9 cellular contexts compared by ENCODE assay signal in the genomic region with DNA sequence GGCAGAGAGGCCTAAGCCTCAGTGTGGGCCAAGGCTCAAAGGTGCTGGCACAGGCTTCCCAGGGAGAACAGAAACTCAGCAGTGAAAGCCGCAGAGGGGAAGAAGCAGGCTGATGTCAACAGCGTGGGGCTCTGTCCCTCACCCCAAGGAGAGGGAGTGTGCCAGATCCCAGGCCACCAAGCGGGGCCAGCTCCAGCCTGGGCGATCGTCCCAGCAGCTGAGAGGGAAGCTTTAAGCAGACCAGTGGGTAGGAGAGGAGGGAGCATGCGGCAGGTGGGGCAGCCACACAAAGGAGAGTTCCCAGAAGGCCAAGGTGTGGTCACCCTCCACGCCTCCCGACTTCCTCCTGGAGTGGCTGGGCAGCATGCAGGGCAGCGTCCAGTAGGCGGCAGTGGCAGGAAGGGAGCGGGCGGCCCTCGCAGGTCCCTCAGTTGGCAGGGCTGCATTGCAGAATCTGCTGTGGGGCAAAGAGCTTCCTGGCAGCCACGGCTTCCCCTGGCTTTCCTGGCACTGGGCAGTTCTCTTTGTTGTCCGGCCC. TPM values are rescaled to one million over a fixed set of nuclear protein-coding genes. Genes with fewer than 3 reads are reported as not detected.
A peak's percentile ranks its signal among the peaks of the same experiment; 100 is the strongest.
DNase-seq lines count a peak whose midpoint lies in the region; TF ChIP-seq lines count a peak whose summit lies in the region.
"Had no signal": no experiment of that assay in that cellular context is flagged by ENCODE, and none has a peak within 500 bp of the region (broad histone marks: within the 10 kb centered on the region; RNA-seq: fewer than 3 reads in every experiment).

No MANE protein-coding gene starts in this region.

- H3K27ac Mint-ChIP-seq in IgD-negative memory B cell = peak overlapping the region; percentile 98 to 99 (median 98)
- peak overlapping the region; percentile 82 for H3K27ac Mint-ChIP-seq in activated T-helper 1 cell treated with anti-CD3 and anti-CD28 coated beads, Interleukin-12 subunit alpha, Interleukin-12 subunit beta, Interleukin-2, Interleukin-4 antibody, amounts not matched to agents 30 ng/mL and 10 ng/mL and 1 ng/mL, durations not matched to agents 14 hours and 24 hours and 36 hours

- H3K36me3 ChIP-seq in kidney epithelial cell (ENCODE audit: control insufficient read depth, insufficient read depth, low read length) (peaks cover 2% of the 10 kb centered on the region), stomach smooth muscle (ENCODE audit: control insufficient read depth in 2 of 2, insufficient read depth in 2 of 2, low read length in 2 of 2) (peaks cover 0 to 2% of the 10 kb centered on the region in 2 donors)

- DNase-seq in activated T-helper 1 cell treated with anti-CD3 and anti-CD28 coated beads, Interleukin-12 subunit alpha, Interleukin-12 subunit beta, Interleukin-2, Interleukin-4 antibody, amounts not matched to agents 30 ng/mL and 10 ng/mL and 1 ng/mL, durations not matched to agents 14 hours and 24 hours and 36 hours (ENCODE audit: low spot score) = no peak
- DNase-seq in kidney epithelial cell (ENCODE audit: low read depth) (no peak), GM19240 (ENCODE audit: insufficient read length, low spot score) (no peak), NCI-H1105 (lab: John Stamatoyannopoulos, UW) (no peak), HuH-7 (ENCODE audit: low spot score) (no peak), NCI-H345 treated with DMSO at 0.1 percent for 48 hours (lab: John Stamatoyannopoulos, UW; ENCODE audit: unreplicated experiment) (no peak)

- no peaks in the 10 kb centered on the region for H3K36me3 Mint-ChIP-seq in IgD-negative memory B cell
- peaks cover 27% of the 10 kb centered on the region for H3K36me3 Mint-ChIP-seq in activated T-helper 1 cell treated with anti-CD3 and anti-CD28 coated beads, Interleukin-12 subunit alpha, Interleukin-12 subunit beta, Interleukin-2, Interleukin-4 antibody, amounts not matched to agents 30 ng/mL and 10 ng/mL and 1 ng/mL, durations not matched to agents 14 hours and 24 hours and 36 hours (ENCODE audit: low read depth)

- peaks cover 86% of the 10 kb centered on the region for H3K4me1 ChIP-seq in stomach smooth muscle (ENCODE audit: control insufficient read depth, insufficient read depth, low read length)

- TF ChIP-seq CTCF in kidney epithelial cell (IDR thresholded peaks at IDR 0.05; ENCODE audit: insufficient read depth, low read length, poor library complexity, severe bottlenecking) = peak; percentile 21

- H3K4me3 ChIP-seq in kidney epithelial cell (ENCODE audit: low read depth, low read length) (no peak overlapping the region), stomach smooth muscle (ENCODE audit: low read length in 2 of 2) (peak overlapping the region in 1 of 2 donors; percentile 29)

- no peaks in the 10 kb centered on the region for H3K9me3 Mint-ChIP-seq in IgD-negative memory B cell
- no peaks in the 10 kb centered on the region for H3K9me3 Mint-ChIP-seq in activated T-helper 1 cell treated with anti-CD3 and anti-CD28 coated beads, Interleukin-12 subunit alpha, Interleukin-12 subunit beta, Interleukin-2, Interleukin-4 antibody, amounts not matched to agents 30 ng/mL and 10 ng/mL and 1 ng/mL, durations not matched to agents 14 hours and 24 hours and 36 hours

- H3K4me3 Mint-ChIP-seq in IgD-negative memory B cell = peak overlapping the region; percentile 77 to 97 (median 83)
- no peak overlapping the region for H3K4me3 Mint-ChIP-seq in activated T-helper 1 cell treated with anti-CD3 and anti-CD28 coated beads, Interleukin-12 subunit alpha, Interleukin-12 subunit beta, Interleukin-2, Interleukin-4 antibody, amounts not matched to agents 30 ng/mL and 10 ng/mL and 1 ng/mL, durations not matched to agents 14 hours and 24 hours and 36 hours

- peaks cover 1% of the 10 kb centered on the region for H3K27me3 Mint-ChIP-seq in IgD-negative memory B cell
- H3K27me3 Mint-ChIP-seq in activated T-helper 1 cell treated with anti-CD3 and anti-CD28 coated beads, Interleukin-12 subunit alpha, Interleukin-12 subunit beta, Interleukin-2, Interleukin-4 antibody, amounts not matched to agents 30 ng/mL and 10 ng/mL and 1 ng/mL, durations not matched to agents 14 hours and 24 hours and 36 hours (ENCODE audit: insufficient read depth) = no peaks in the 10 kb centered on the region

- H3K27me3 ChIP-seq in kidney epithelial cell (ENCODE audit: control insufficient read depth, insufficient read depth, low read length) (no peaks in the 10 kb centered on the region), stomach smooth muscle (ENCODE audit: control insufficient read depth in 1 of 2, insufficient read depth in 2 of 2, low read length in 2 of 2) (no peaks in the 10 kb centered on the region)

- H3K4me1 Mint-ChIP-seq in IgD-negative memory B cell = peaks cover 43 to 68% (median 56%) of the 10 kb centered on the region in 3 donors
- peaks cover 59% of the 10 kb centered on the region for H3K4me1 Mint-ChIP-seq in activated T-helper 1 cell treated with anti-CD3 and anti-CD28 coated beads, Interleukin-12 subunit alpha, Interleukin-12 subunit beta, Interleukin-2, Interleukin-4 antibody, amounts not matched to agents 30 ng/mL and 10 ng/mL and 1 ng/mL, durations not matched to agents 14 hours and 24 hours and 36 hours (ENCODE audit: low read depth)

- no peaks in the 10 kb centered on the region for H3K9me3 ChIP-seq in stomach smooth muscle (ENCODE audit: control insufficient read depth in 2 of 2, low read length in 2 of 2)

- intact Hi-C loops in activated T-helper 1 cell treated with anti-CD3 and anti-CD28 coated beads, Interleukin-12 subunit alpha, Interleukin-12 subunit beta, Interleukin-2, Interleukin-4 antibody, amounts not matched to agents 30 ng/mL and 10 ng/mL and 1 ng/mL, durations not matched to agents 14 hours and 24 hours and 36 hours (cut with micrococcal nuclease) = no loop called here

- peak overlapping the region; percentile 77 for H3K27ac ChIP-seq in stomach smooth muscle (ENCODE audit: low read length)

- peak overlapping the region in 1 of 2 donors; percentile 42 for H3K9ac ChIP-seq in stomach smooth muscle (ENCODE audit: low read length in 2 of 2)

RNA-seq across cellular contexts. Expression of a gene that starts 6.0 kb away (rescaled TPM):
- 633 TPM for polyA plus RNA-seq in IgD-negative memory B cell
- 131 and 133 TPM in 2 replicates for total RNA-seq in activated T-helper 1 cell treated with anti-CD3 and anti-CD28 coated beads, Interleukin-12 subunit alpha, Interleukin-12 subunit beta, Interleukin-2, Interleukin-4 antibody, amounts not matched to agents 30 ng/mL and 10 ng/mL and 1 ng/mL, durations not matched to agents 14 hours and 24 hours and 36 hours
- 85.7 and 144 TPM in 2 replicates for total RNA-seq in kidney epithelial cell

RNA-seq across cellular contexts. Expression of a gene that starts 12.5 kb away (rescaled TPM):
- polyA plus RNA-seq in IgD-negative memory B cell = 7.0 TPM
- 65.8 and 66.8 TPM in 2 replicates for total RNA-seq in activated T-helper 1 cell treated with anti-CD3 and anti-CD28 coated beads, Interleukin-12 subunit alpha, Interleukin-12 subunit beta, Interleukin-2, Interleukin-4 antibody, amounts not matched to agents 30 ng/mL and 10 ng/mL and 1 ng/mL, durations not matched to agents 14 hours and 24 hours and 36 hours
- 15.0 and 21.1 TPM in 2 replicates for total RNA-seq in kidney epithelial cell

RNA-seq across cellular contexts. Expression of a gene that starts 12.8 kb away (rescaled TPM):
- polyA plus RNA-seq in IgD-negative memory B cell = 21.3 TPM
- 26.2 and 27.7 TPM in 2 replicates for total RNA-seq in activated T-helper 1 cell treated with anti-CD3 and anti-CD28 coated beads, Interleukin-12 subunit alpha, Interleukin-12 subunit beta, Interleukin-2, Interleukin-4 antibody, amounts not matched to agents 30 ng/mL and 10 ng/mL and 1 ng/mL, durations not matched to agents 14 hours and 24 hours and 36 hours
- 38.1 and 49.7 TPM in 2 replicates for total RNA-seq in kidney epithelial cell

RNA-seq across cellular contexts. Expression of a gene that starts 28.2 kb away (rescaled TPM):
- polyA plus RNA-seq in IgD-negative memory B cell = not detected
- total RNA-seq in activated T-helper 1 cell treated with anti-CD3 and anti-CD28 coated beads, Interleukin-12 subunit alpha, Interleukin-12 subunit beta, Interleukin-2, Interleukin-4 antibody, amounts not matched to agents 30 ng/mL and 10 ng/mL and 1 ng/mL, durations not matched to agents 14 hours and 24 hours and 36 hours = not detected in 2 replicates
- total RNA-seq in kidney epithelial cell = not detected in 2 replicates
- total RNA-seq: LHCN-M2 had no signal

RNA-seq across cellular contexts. Expression of a gene that starts 39.7 kb away (rescaled TPM):
- 0.25 TPM for polyA plus RNA-seq in IgD-negative memory B cell
- total RNA-seq in activated T-helper 1 cell treated with anti-CD3 and anti-CD28 coated beads, Interleukin-12 subunit alpha, Interleukin-12 subunit beta, Interleukin-2, Interleukin-4 antibody, amounts not matched to agents 30 ng/mL and 10 ng/mL and 1 ng/mL, durations not matched to agents 14 hours and 24 hours and 36 hours = 39.4 and 39.6 TPM in 2 replicates
- 7.2 and 8.6 TPM in 2 replicates for total RNA-seq in kidney epithelial cell
